In the genomic region with DNA sequence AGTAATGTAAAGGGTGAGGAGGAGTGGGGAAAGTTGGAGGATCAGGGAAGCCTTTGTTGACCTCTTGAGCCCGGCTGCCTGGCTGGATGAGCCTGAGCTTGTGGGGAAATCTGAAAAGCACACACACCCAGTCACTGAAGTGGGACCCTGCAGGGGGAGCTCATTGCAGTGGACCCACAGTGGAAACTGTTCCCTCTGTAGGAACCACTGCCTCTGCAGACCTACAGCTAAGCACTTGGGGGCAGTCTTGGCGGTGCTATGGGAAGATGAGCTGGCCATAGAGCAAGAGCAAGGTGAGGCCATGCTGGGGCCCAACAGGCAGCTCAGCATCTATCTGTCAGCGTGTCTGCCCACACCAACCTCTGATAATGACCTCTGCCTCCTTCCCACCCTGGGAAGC, we compare ENCODE assay signal across 9 cellular contexts.
DNase-seq lines count a peak whose midpoint lies in the region; ATAC-seq and TF ChIP-seq lines count a peak whose summit lies in the region.
"Had no signal": no experiment of that assay in that cellular context is flagged by ENCODE, and none has a peak within 500 bp of the region (broad histone marks: within the 10 kb centered on the region; RNA-seq: fewer than 3 reads in every experiment).

No MANE protein-coding gene starts in this region.

- no peak overlapping the region for H3K27ac ChIP-seq in colonic mucosa
- H3K27ac ChIP-seq: 22Rv1 had no signal

- H3K27ac Mint-ChIP-seq in neural crest cell (ENCODE audit: unreplicated experiment), result no peak overlapping the region

- intact Hi-C loops in colonic mucosa (cut with DNase I), result no loop called here

- no peak overlapping the region for H3K4me3 Mint-ChIP-seq in neural crest cell

- H3K9me3 Mint-ChIP-seq in neural crest cell, result peaks cover 7% of the 10 kb centered on the region

- H3K27me3 ChIP-seq in colonic mucosa, result no peaks in the 10 kb centered on the region

- TF ChIP-seq CTCF in colonic mucosa (IDR thresholded peaks at IDR 0.05), result peak; percentile 38
- TF ChIP-seq CTCF in neural crest cell (conservative IDR thresholded peaks at IDR 0.05), result peak; percentile 54

- in situ Hi-C loops in G401 (cut with HindIII; ENCODE audit: low sequenced_read_pairs), result no loop called here

- H3K9me3 ChIP-seq in colonic mucosa, result no peaks in the 10 kb centered on the region

- no peaks in the 10 kb centered on the region for H3K4me1 ChIP-seq in colonic mucosa

- no peaks in the 10 kb centered on the region for H3K36me3 Mint-ChIP-seq in neural crest cell (ENCODE audit: low read depth)

- no peaks in the 10 kb centered on the region for H3K4me1 Mint-ChIP-seq in neural crest cell

- no peak overlapping the region for H3K9ac ChIP-seq in colonic mucosa (ENCODE audit: low read depth in 2 of 2, low read length in 2 of 2)

- H3K36me3 ChIP-seq in colonic mucosa, result no peaks in the 10 kb centered on the region

- DNase-seq in DMS 273 (lab: John Stamatoyannopoulos, UW; ENCODE audit: unreplicated experiment) (peak; percentile 15), DMS 273 treated with DMSO at 0.1 percent for 48 hours (lab: John Stamatoyannopoulos, UW) (no peak), SW480 (ENCODE audit: low spot score) (peak; percentile 44), colonic mucosa (peak; percentile 35), neural crest cell (ENCODE audit: low read depth, low spot score) (no peak), G401 (ENCODE audit: low spot score) (no peak), Kasumi-1 (lab: John Stamatoyannopoulos, UW) (no peak)

- H3K4me3 ChIP-seq in colonic mucosa, result no peak overlapping the region

- ATAC-seq in GM19452 (IDR thresholded peaks at IDR 0.05; ENCODE audit: unreplicated experiment), result no peak

- peaks cover 26% of the 10 kb centered on the region for H3K27me3 Mint-ChIP-seq in neural crest cell (ENCODE audit: low read depth)

Comparison
In these comparisons a context has a peak if more than half of its experiments do, and no peak if none do; other contexts are left out.
1. DNase-seq: peak in DMS 273 (single experiment), SW480 (single experiment) and colonic mucosa (single experiment); none in DMS 273 treated with DMSO at 0.1 percent for 48 hours (single experiment), neural crest cell (single experiment), G401 (single experiment) and Kasumi-1 (0 of 2).